ENCODE assay signal across 10 cellular contexts in the genomic region with DNA sequence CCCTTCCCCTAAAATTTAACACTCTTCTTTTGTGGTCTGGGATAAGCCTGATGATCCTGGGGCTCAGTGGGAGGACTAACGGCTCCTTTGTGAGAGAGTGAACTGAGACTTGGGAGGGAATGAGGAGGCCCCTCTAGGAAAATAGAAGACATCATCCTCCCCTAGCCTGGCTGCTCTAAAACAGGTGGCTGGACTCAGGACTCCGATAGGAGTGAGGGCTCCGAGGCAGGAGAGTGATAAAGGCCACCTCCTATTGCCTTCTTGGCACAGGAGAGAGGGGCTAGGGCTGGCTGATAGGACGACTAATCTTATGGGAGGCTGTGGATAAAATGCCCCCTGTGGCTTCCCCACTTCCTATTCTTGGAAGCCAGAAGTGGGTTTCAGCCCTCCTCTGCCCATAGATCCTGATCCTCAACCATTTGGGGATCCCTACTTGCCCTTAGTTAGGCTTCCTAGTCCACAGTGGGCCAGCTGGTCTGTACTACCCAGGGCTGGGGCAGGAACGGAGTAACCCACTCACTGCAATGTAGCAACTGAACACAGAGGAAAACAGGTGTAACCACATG. TPM values are rescaled to one million over a fixed set of nuclear protein-coding genes. Genes with fewer than 3 reads are reported as not detected.
A peak's percentile ranks its signal among the peaks of the same experiment; 100 is the strongest.
DNase-seq lines count a peak whose midpoint lies in the region; ATAC-seq and TF ChIP-seq lines count a peak whose summit lies in the region.
"Had no signal": no experiment of that assay in that cellular context is flagged by ENCODE, and none has a peak within 500 bp of the region (broad histone marks: within the 10 kb centered on the region; RNA-seq: fewer than 3 reads in every experiment).

No MANE protein-coding gene starts in this region.

- H3K4me3 ChIP-seq in liver (ENCODE audit: low read depth in 1 of 3, low read length in 3 of 3), result peak overlapping the region; percentile 61 to 74 (median 65)
- H3K4me3 ChIP-seq in thymus (ENCODE audit: low read length), result peak overlapping the region; percentile 74

- H3K36me3 ChIP-seq in liver (ENCODE audit: control insufficient read depth in 4 of 4, insufficient read depth in 3 of 4, low read depth in 1 of 4, low read length in 3 of 4) (peaks cover 9 to 20% (median 14%) of the 10 kb centered on the region in 4 donors), thymus (ENCODE audit: control insufficient read depth, insufficient read depth) (peaks cover 40% of the 10 kb centered on the region)

- H3K27me3 ChIP-seq in liver (ENCODE audit: control insufficient read depth in 4 of 4, insufficient read depth in 4 of 4, low read length in 3 of 4) (no peaks in the 10 kb centered on the region), thymus (ENCODE audit: control insufficient read depth, insufficient read depth) (no peaks in the 10 kb centered on the region)

- H3K36me3 Mint-ChIP-seq in activated T-cell treated with anti-CD3 and anti-CD28 coated beads, Interleukin-2, amount 50 U/mL, for 24 hours (ENCODE audit: low read depth), result peaks cover 17% of the 10 kb centered on the region

- DNase-seq in activated T-cell treated with anti-CD3 and anti-CD28 coated beads, Interleukin-2, amount 50 U/mL, for 1 hour, result peak; percentile 51
- DNase-seq in activated T-cell treated with anti-CD3 and anti-CD28 coated beads for 4 hours, result no peak
- peak; percentile 63 for DNase-seq in activated T-cell treated with anti-CD3 and anti-CD28 coated beads, Interleukin-2, amount 50 U/mL, for 24 hours
- no peak for DNase-seq in NOMO-1 treated with DMSO at 0.1 percent for 48 hours (lab: John Stamatoyannopoulos, UW; ENCODE audit: unreplicated experiment)
- DNase-seq: mesendoderm, SW 1271 had no signal

- no peaks in the 10 kb centered on the region for H3K9me3 ChIP-seq in liver (ENCODE audit: control insufficient read depth in 4 of 4, low read length in 3 of 4)
- no peaks in the 10 kb centered on the region for H3K9me3 ChIP-seq in thymus (ENCODE audit: control insufficient read depth)

- H3K9me3 Mint-ChIP-seq in activated T-cell treated with anti-CD3 and anti-CD28 coated beads, Interleukin-2, amount 50 U/mL, for 24 hours, result no peaks in the 10 kb centered on the region

- H3K27ac ChIP-seq in liver (ENCODE audit: low read depth in 1 of 2, low read length in 2 of 2) (peak overlapping the region; percentile 95 to 96), thymus (ENCODE audit: low read depth) (peak overlapping the region; percentile 98)

- peaks cover 61% of the 10 kb centered on the region for H3K4me1 Mint-ChIP-seq in activated T-cell treated with anti-CD3 and anti-CD28 coated beads, Interleukin-2, amount 50 U/mL, for 24 hours (ENCODE audit: low read depth)

- H3K27ac Mint-ChIP-seq in activated T-cell treated with anti-CD3 and anti-CD28 coated beads, Interleukin-2, amount 50 U/mL, for 24 hours, result peak overlapping the region; percentile 95

- ATAC-seq in GM21447 (IDR thresholded peaks at IDR 0.05; ENCODE audit: unreplicated experiment) (no peak), GM21717 (IDR thresholded peaks at IDR 0.05; ENCODE audit: unreplicated experiment) (no peak)

- TF ChIP-seq CTCF in liver (IDR thresholded peaks at IDR 0.05; ENCODE audit: low read depth, low read length, missing input control), result no peak

- peak overlapping the region; percentile 84 for H3K4me3 Mint-ChIP-seq in activated T-cell treated with anti-CD3 and anti-CD28 coated beads, Interleukin-2, amount 50 U/mL, for 24 hours

- H3K4me1 ChIP-seq in liver (ENCODE audit: control insufficient read depth in 4 of 4, insufficient read depth in 4 of 4, low read length in 3 of 4), result peaks cover 12 to 44% (median 24%) of the 10 kb centered on the region in 4 donors
- H3K4me1 ChIP-seq in thymus (ENCODE audit: control insufficient read depth, insufficient read depth, low read length), result peaks cover 29% of the 10 kb centered on the region

- H3K27me3 Mint-ChIP-seq in activated T-cell treated with anti-CD3 and anti-CD28 coated beads, Interleukin-2, amount 50 U/mL, for 24 hours, result no peaks in the 10 kb centered on the region

- H3K9ac ChIP-seq in liver (ENCODE audit: low read depth in 1 of 2, low read length in 2 of 2), result peak overlapping the region; percentile 91 to 96

- WGBS in liver, result 34% methylated on average over 5 of the region's 5 CpGs
- 45% methylated on average over 5 of the region's 5 CpGs for WGBS in thymus

- TF ChIP-seq RAD21 in liver (IDR thresholded peaks at IDR 0.05), result no peak

TF ChIP-seq in liver, 16 proteins besides CTCF, POLR2A, EP300 and RAD21:
- TF ChIP-seq YY1 (IDR thresholded peaks at IDR 0.05), result no peak
- no peak for TF ChIP-seq HNF4G (IDR thresholded peaks at IDR 0.05)
- TF ChIP-seq NR2F2 (IDR thresholded peaks at IDR 0.05), result no peak

RNA-seq across cellular contexts. Expression of a gene that starts 1.4 kb away (rescaled TPM):
- total RNA-seq in liver, result 100 to 1,000 TPM in 1 of 2 donors, 10 to 100 TPM in 1; 60.5 to 109 TPM
- polyA plus RNA-seq in liver, result 100 to 1,000 TPM in 1 of 2 donors, 10 to 100 TPM in 1; 65.7 to 124 TPM
- 129 TPM for polyA plus RNA-seq in thymus

RNA-seq across cellular contexts. Expression of a gene that starts 27.7 kb away (rescaled TPM):
- 10 to 100 TPM; 10.6 to 20.2 TPM for total RNA-seq in liver
- polyA plus RNA-seq in liver, result 10 to 100 TPM in 1 of 2 donors, 1 to 10 TPM in 1; 8.8 to 16.9 TPM
- 29.5 TPM for polyA plus RNA-seq in thymus

RNA-seq across cellular contexts. Expression of a gene that starts 43.7 kb away (rescaled TPM):
- total RNA-seq in liver, result 10 to 100 TPM in 1 of 2 donors, 1 to 10 TPM in 1; 4.8 to 17.1 TPM
- polyA plus RNA-seq in liver, result 10 to 100 TPM; 11.9 to 22.3 TPM
- 1.3 TPM for polyA plus RNA-seq in thymus

Comparison
In these comparisons a context has a peak if more than half of its experiments do, and no peak if none do; other contexts are left out.
1. DNase-seq: peak in activated T-cell treated with anti-CD3 and anti-CD28 coated beads, Interleukin-2, amount 50 U/mL, for 1 hour (single experiment) and activated T-cell treated with anti-CD3 and anti-CD28 coated beads, Interleukin-2, amount 50 U/mL, for 24 hours (single experiment); none in activated T-cell treated with anti-CD3 and anti-CD28 coated beads for 4 hours (single experiment) and NOMO-1 treated with DMSO at 0.1 percent for 48 hours (single experiment).